Comparison of ENCODE assay signal across 11 cellular contexts in the genomic region with DNA sequence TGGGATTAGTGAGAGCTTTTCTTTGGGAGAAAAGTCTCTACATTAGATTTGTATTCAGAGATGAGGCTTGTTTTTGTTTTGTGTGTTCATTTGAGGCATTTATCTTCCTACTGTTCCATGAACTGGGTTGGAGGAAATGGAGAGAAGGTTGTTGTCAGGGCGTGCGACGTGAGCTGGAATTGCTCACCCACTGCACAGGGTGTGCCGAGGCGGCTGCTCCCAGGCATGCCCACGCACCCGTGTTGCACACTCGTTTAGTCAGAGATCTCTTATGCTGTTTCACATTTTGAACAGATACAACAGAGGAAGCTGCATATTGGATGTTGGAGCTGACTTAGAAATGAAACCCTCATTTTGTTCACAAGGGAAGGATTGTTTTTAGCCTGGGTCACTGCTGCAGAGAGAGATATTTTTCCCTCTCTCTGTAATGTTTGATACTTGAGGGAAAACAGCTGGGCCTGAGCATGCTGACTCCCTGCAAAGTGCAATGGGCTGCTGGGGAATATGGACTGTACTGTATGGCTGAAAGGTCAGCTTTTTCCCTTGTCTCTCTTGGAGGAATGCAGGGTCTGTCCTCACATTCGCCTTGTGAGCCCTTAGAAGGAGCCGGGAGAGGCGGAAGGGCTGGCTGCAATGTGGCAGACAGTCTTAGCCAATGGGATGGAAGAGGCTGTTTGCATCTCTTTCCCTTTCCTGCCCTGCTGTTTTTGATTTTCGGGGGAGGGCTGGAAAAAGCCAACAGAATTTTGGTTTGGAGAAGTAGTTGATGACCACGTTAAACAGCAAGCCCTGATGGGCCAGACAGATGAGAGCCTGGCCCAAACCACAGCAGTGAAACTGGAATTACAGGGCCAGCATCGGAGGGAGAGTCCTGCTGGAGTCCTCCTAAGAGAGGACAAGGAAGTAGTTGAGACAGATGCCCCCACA.
A peak's percentile ranks its signal among the peaks of the same experiment; 100 is the strongest.
DNase-seq lines count a peak whose midpoint lies in the region; ATAC-seq and TF ChIP-seq lines count a peak whose summit lies in the region.
"Had no signal": no experiment of that assay in that cellular context is flagged by ENCODE, and none has a peak within 500 bp of the region (broad histone marks: within the 10 kb centered on the region; RNA-seq: fewer than 3 reads in every experiment).

No MANE protein-coding gene starts in this region.

- H3K4me1 ChIP-seq in H9 (ENCODE audit: insufficient read depth, low read length), result peaks cover 25% of the 10 kb centered on the region

- no peaks in the 10 kb centered on the region for H3K23me2 ChIP-seq in H9 (ENCODE audit: insufficient read length, low read depth, low read length, poor library complexity, severe bottlenecking)

- TF ChIP-seq CTCF in H9 (conservative IDR thresholded peaks at IDR 0.05), result no peak
- TF ChIP-seq CTCF in dorsolateral prefrontal cortex (IDR thresholded peaks at IDR 0.05 in 54 of 56, conservative IDR thresholded peaks at IDR 0.05 in 2 of 56; ENCODE audit: low read depth in 1 of 56, partially characterized antibody in 56 of 56), result peak in 1 of 56 donors; percentile 8

- no peak overlapping the region for H2BK5ac ChIP-seq in H9 (ENCODE audit: insufficient read length, low read length)

- H3K79me2 ChIP-seq in H9 (ENCODE audit: insufficient read depth, low read length), result no peaks in the 10 kb centered on the region

- no peak overlapping the region for H4K8ac ChIP-seq in H9 (replicated peaks; ENCODE audit: insufficient read length, low read depth, low read length)

- H3K27ac ChIP-seq in H9 (ENCODE audit: insufficient read length, low read depth, low read length) (no peak overlapping the region), dorsolateral prefrontal cortex (peak overlapping the region; percentile 57 to 98 (median 93))

- no peak overlapping the region for H3K4ac ChIP-seq in H9 (ENCODE audit: low read depth, low read length)

- no peak overlapping the region for H3K23ac ChIP-seq in H9 (ENCODE audit: insufficient read length, low read depth, low read length)

- no peaks in the 10 kb centered on the region for H4K20me1 ChIP-seq in H9 (ENCODE audit: control insufficient read depth, insufficient read depth, insufficient read length)

- H3K18ac ChIP-seq in H9 (ENCODE audit: insufficient read length, low read depth, low read length), result no peak overlapping the region

- peak overlapping the region in 2 of 3 experiments; percentile 71 to 75; a peak in 6 of 7 replicates for H3K27ac Mint-ChIP-seq in H9
- H3K27ac Mint-ChIP-seq in stimulated activated memory B cell treated with anti-CD40 and anti-IgM and Interleukin-4, amounts not matched to agents 10 μg/mL and 1 μg/mL and 100 μg/mL, for 72 hours, result peak overlapping the region; percentile 32

- no peak overlapping the region for H3T11ph ChIP-seq in H9 (ENCODE audit: low read length)

- intact Hi-C loops in dorsolateral prefrontal cortex (cut with DNase I), result no loop called here

- peak; percentile 34 for ATAC-seq in left lobe of liver
- no peak for ATAC-seq in stimulated activated memory B cell treated with anti-CD40 and anti-IgM and Interleukin-4, amounts not matched to agents 10 μg/mL and 1 μg/mL and 100 μg/mL, for 72 hours
- ATAC-seq in HG03095 (IDR thresholded peaks at IDR 0.05; ENCODE audit: unreplicated experiment), result no peak
- no peak for ATAC-seq in GM21576 (IDR thresholded peaks at IDR 0.05; ENCODE audit: unreplicated experiment)
- no peak for ATAC-seq in GM21723 (IDR thresholded peaks at IDR 0.05; ENCODE audit: unreplicated experiment)
- ATAC-seq: Panc1 had no signal

- no CpG with 5 or more reads among the region's 14 CpGs for WGBS in H9 (ENCODE audit: extremely low coverage, insufficient read length, low lambda C conversion rate)

- no peaks in the 10 kb centered on the region for H3K9me3 Mint-ChIP-seq in H9
- no peaks in the 10 kb centered on the region for H3K9me3 Mint-ChIP-seq in stimulated activated memory B cell treated with anti-CD40 and anti-IgM and Interleukin-4, amounts not matched to agents 10 μg/mL and 1 μg/mL and 100 μg/mL, for 72 hours
- H3K9me3 Mint-ChIP-seq: central memory CD8-positive, alpha-beta T cell had no signal

- peaks cover 4 to 14% (median 7%) of the 10 kb centered on the region in 3 experiments; a peak in 5 of 7 replicates for H3K36me3 Mint-ChIP-seq in H9 (ENCODE audit: insufficient read depth in 1 of 3, low read depth in 3 of 3)
- H3K36me3 Mint-ChIP-seq in stimulated activated memory B cell treated with anti-CD40 and anti-IgM and Interleukin-4, amounts not matched to agents 10 μg/mL and 1 μg/mL and 100 μg/mL, for 72 hours, result no peaks in the 10 kb centered on the region

- H3K14ac ChIP-seq in H9 (ENCODE audit: insufficient read depth, low read length), result no peak overlapping the region

- peaks cover 60% of the 10 kb centered on the region in 2 experiments for H3K4me1 Mint-ChIP-seq in H9
- peaks cover 34% of the 10 kb centered on the region for H3K4me1 Mint-ChIP-seq in stimulated activated memory B cell treated with anti-CD40 and anti-IgM and Interleukin-4, amounts not matched to agents 10 μg/mL and 1 μg/mL and 100 μg/mL, for 72 hours
- H3K4me1 Mint-ChIP-seq: central memory CD8-positive, alpha-beta T cell had no signal

- H3K9ac ChIP-seq in H9 (ENCODE audit: extremely low read depth, insufficient read length, low read length), result no peak overlapping the region

- no peak overlapping the region for H3K4me3 Mint-ChIP-seq in H9
- H3K4me3 Mint-ChIP-seq in stimulated activated memory B cell treated with anti-CD40 and anti-IgM and Interleukin-4, amounts not matched to agents 10 μg/mL and 1 μg/mL and 100 μg/mL, for 72 hours, result no peak overlapping the region
- H3K4me3 Mint-ChIP-seq: central memory CD8-positive, alpha-beta T cell had no signal

- H3K27me3 ChIP-seq in H9 (ENCODE audit: insufficient read depth, low read length) (no peaks in the 10 kb centered on the region), dorsolateral prefrontal cortex (no peaks in the 10 kb centered on the region)

- H3K4me2 ChIP-seq in H9 (ENCODE audit: insufficient read depth, insufficient read length, low read length), result no peak overlapping the region

- no peaks in the 10 kb centered on the region for H3K27me3 Mint-ChIP-seq in H9 (ENCODE audit: low read depth)
- H3K27me3 Mint-ChIP-seq in stimulated activated memory B cell treated with anti-CD40 and anti-IgM and Interleukin-4, amounts not matched to agents 10 μg/mL and 1 μg/mL and 100 μg/mL, for 72 hours, result peaks cover 9% of the 10 kb centered on the region

- no peak overlapping the region for H4K5ac ChIP-seq in H9 (ENCODE audit: insufficient read length, low read depth, low read length)

- no peak overlapping the region for H2AK5ac ChIP-seq in H9 (ENCODE audit: insufficient read length, low read length)

- H2BK20ac ChIP-seq in H9 (ENCODE audit: low read depth, low read length, poor library complexity, severe bottlenecking), result no peak overlapping the region

- no peak overlapping the region for H2BK120ac ChIP-seq in H9 (ENCODE audit: low read depth, low read length, poor library complexity, severe bottlenecking)

- DNase-seq in H9, result no peak
- DNase-seq in dorsolateral prefrontal cortex, result peak in 2 of 10 donors; percentile 60 to 72
- DNase-seq in left lobe of liver (ENCODE audit: low spot score), result no peak
- no peak for DNase-seq in midbrain (lab: John Stamatoyannopoulos, UW)
- DNase-seq: NCI-H1105 had no signal

- H2AFZ ChIP-seq in H9 (ENCODE audit: low read length), result no peak overlapping the region

- H3K4me3 ChIP-seq in dorsolateral prefrontal cortex, result peak overlapping the region in 54 of 59 donors; percentile 0 to 51 (median 26)

- H2BK12ac ChIP-seq in H9 (ENCODE audit: insufficient read length, low read depth, low read length), result no peak overlapping the region

- no peak overlapping the region for H3K56ac ChIP-seq in H9 (ENCODE audit: insufficient read length, low read depth, low read length)

- H3K79me1 ChIP-seq in H9 (ENCODE audit: insufficient read depth, low read depth, low read length, poor library complexity, severe bottlenecking), result no peaks in the 10 kb centered on the region

- no peaks in the 10 kb centered on the region for H3K9me3 ChIP-seq in H9 (ENCODE audit: control insufficient read depth, low read depth, low read length)

- no peak overlapping the region for H4K91ac ChIP-seq in H9 (ENCODE audit: insufficient read length, low read depth, low read length)

- no peak overlapping the region for H2BK15ac ChIP-seq in H9 (ENCODE audit: low read depth, low read length)
